ENCODE assay signal across 15 cellular contexts in genomic region chr2:130393318-130393910, GRCh38. TPM values are rescaled to one million over a fixed set of nuclear protein-coding genes. Genes with fewer than 3 reads are reported as not detected.
A peak's percentile ranks its signal among the peaks of the same experiment; 100 is the strongest.
DNase-seq lines count a peak whose midpoint lies in the region; TF ChIP-seq lines count a peak whose summit lies in the region.
"Had no signal": no experiment of that assay in that cellular context is flagged by ENCODE, and none has a peak within 500 bp of the region (broad histone marks: within the 10 kb centered on the region; RNA-seq: fewer than 3 reads in every experiment).

No MANE protein-coding gene starts in this region.

- TF ChIP-seq CTCF in endodermal cell (conservative IDR thresholded peaks at IDR 0.05) (no peak), neural progenitor cell (IDR thresholded peaks at IDR 0.05) (no peak)

- H3K4me3 Mint-ChIP-seq in endodermal cell (no peak overlapping the region), neural progenitor cell (peak overlapping the region; percentile 64)

- peak; percentile 29 for DNase-seq in ELR (ENCODE audit: low read depth)
- DNase-seq in NCI-H226, result peak; percentile 76
- peak; percentile 82 for DNase-seq in endodermal cell
- no peak for DNase-seq in neural progenitor cell (ENCODE audit: low spot score)
- DNase-seq in NCI-H1436 treated with DMSO at 0.1 percent for 48 hours (lab: John Stamatoyannopoulos, UW), result no peak
- no peak for DNase-seq in activated CD8-positive, alpha-beta memory T cell treated with anti-CD3 and anti-CD28 coated beads, Interleukin-2, amount 50 U/mL, for 4 hours
- DNase-seq in NK-92 (lab: John Stamatoyannopoulos, UW; ENCODE audit: unreplicated experiment), result no peak
- DNase-seq: C1 segment of cervical spinal cord; colonic mucosa; left lung; naive thymus-derived CD8-positive, alpha-beta T cell; NCI-H1092; NCI-H446; right cardiac atrium; stimulated activated CD4-positive, alpha-beta T cell treated with anti-CD3 and anti-CD28 coated beads, Interleukin-4, amount 100 ng/mL, for 1 hour had no signal

- peaks cover 4% of the 10 kb centered on the region for H3K27me3 ChIP-seq in endodermal cell (ENCODE audit: control insufficient read depth, insufficient read depth, low read length, poor library complexity, severe bottlenecking)
- peaks cover 18% of the 10 kb centered on the region for H3K27me3 ChIP-seq in neural progenitor cell
- H3K27me3 ChIP-seq: colonic mucosa had no signal

- H3K4me1 ChIP-seq in endodermal cell (ENCODE audit: control insufficient read depth, insufficient read depth, low read length), result no peaks in the 10 kb centered on the region
- no peaks in the 10 kb centered on the region for H3K4me1 ChIP-seq in neural progenitor cell
- H3K4me1 ChIP-seq: colonic mucosa had no signal

- H2AFZ ChIP-seq in neural progenitor cell (replicated peaks), result no peak overlapping the region

- H3K36me3 ChIP-seq in endodermal cell (ENCODE audit: control insufficient read depth, insufficient read depth, low read length), result no peaks in the 10 kb centered on the region
- H3K36me3 ChIP-seq in neural progenitor cell, result no peaks in the 10 kb centered on the region
- H3K36me3 ChIP-seq: colonic mucosa, left lung had no signal

- 81 to 82% methylated on average over 5 to 7 of the region's 7 CpGs for WGBS in endodermal cell (ENCODE audit: insufficient coverage in 1 of 2, insufficient read length in 1 of 2), 2 experiments

- H3K4me1 Mint-ChIP-seq in endodermal cell, result peaks cover 17% of the 10 kb centered on the region
- peaks cover 19% of the 10 kb centered on the region for H3K4me1 Mint-ChIP-seq in neural progenitor cell

- H3K4me2 ChIP-seq in neural progenitor cell, result no peak overlapping the region

- no peak overlapping the region for H3K4me3 ChIP-seq in endodermal cell (ENCODE audit: low read length)
- H3K4me3 ChIP-seq in neural progenitor cell, result no peak overlapping the region
- H3K4me3 ChIP-seq: colonic mucosa, left lung had no signal

- H3F3A ChIP-seq in neural progenitor cell (ENCODE audit: low read depth), result no peaks in the 10 kb centered on the region

- no peaks in the 10 kb centered on the region for H3K9me3 Mint-ChIP-seq in endodermal cell
- no peaks in the 10 kb centered on the region for H3K9me3 Mint-ChIP-seq in neural progenitor cell
- H3K9me3 Mint-ChIP-seq: naive thymus-derived CD8-positive, alpha-beta T cell had no signal

- peak overlapping the region; percentile 68 for H3K27ac Mint-ChIP-seq in endodermal cell
- no peak overlapping the region for H3K27ac Mint-ChIP-seq in neural progenitor cell

- H3K36me3 Mint-ChIP-seq in endodermal cell (ENCODE audit: low read depth), result no peaks in the 10 kb centered on the region
- no peaks in the 10 kb centered on the region for H3K36me3 Mint-ChIP-seq in neural progenitor cell
- H3K36me3 Mint-ChIP-seq: naive thymus-derived CD8-positive, alpha-beta T cell had no signal

- no peaks in the 10 kb centered on the region for H3K79me2 ChIP-seq in neural progenitor cell (ENCODE audit: low read depth)

- H3K9me3 ChIP-seq in endodermal cell (ENCODE audit: control insufficient read depth, low read length), result no peaks in the 10 kb centered on the region
- no peaks in the 10 kb centered on the region for H3K9me3 ChIP-seq in neural progenitor cell (ENCODE audit: low read depth)
- H3K9me3 ChIP-seq: colonic mucosa, left lung had no signal

- H3K9ac ChIP-seq in endodermal cell (ENCODE audit: extremely low read depth, low read length, poor library complexity, severe bottlenecking), result no peak overlapping the region
- H3K9ac ChIP-seq in neural progenitor cell, result no peak overlapping the region

- no peaks in the 10 kb centered on the region for H4K20me1 ChIP-seq in neural progenitor cell (ENCODE audit: low read depth)

- H3K27ac ChIP-seq in endodermal cell (ENCODE audit: low read depth, low read length) (no peak overlapping the region), neural progenitor cell (no peak overlapping the region)
- H3K27ac ChIP-seq: colonic mucosa, left lung had no signal

- H3K27me3 Mint-ChIP-seq in endodermal cell (ENCODE audit: insufficient read depth) (peaks cover 24% of the 10 kb centered on the region), neural progenitor cell (ENCODE audit: insufficient read depth, low read depth) (peaks cover 5% of the 10 kb centered on the region)

RNA-seq across cellular contexts. Expression of gene PTPN18, which starts 37.6 kb away (rescaled TPM):
- total RNA-seq in endodermal cell (10 to 100 TPM; 16.4 to 19.6 TPM), neural progenitor cell (ENCODE audit: low replicate concordance) (4.0 and 17.6 TPM in 2 replicates)
- 15.1 TPM for polyA plus RNA-seq in endodermal cell (2013, experiment 1 of 2)
- polyA plus RNA-seq in endodermal cell (2013, experiment 2 of 2), result 13.8 TPM

RNA-seq across cellular contexts. Expression of gene IMP4, which starts 50.7 kb away (rescaled TPM):
- 10 to 100 TPM; 47.1 to 55.1 TPM for total RNA-seq in endodermal cell
- 38.5 TPM for polyA plus RNA-seq in endodermal cell (2013, experiment 1 of 2)
- 36.8 TPM for polyA plus RNA-seq in endodermal cell (2013, experiment 2 of 2)
- total RNA-seq in neural progenitor cell (ENCODE audit: low replicate concordance), result 23.3 and 51.4 TPM in 2 replicates

Comparison
In these comparisons a context has a peak if more than half of its experiments do, and no peak if none do; other contexts are left out.
1. DNase-seq: peak in ELR (single experiment), NCI-H226 (single experiment) and endodermal cell (single experiment); none in neural progenitor cell (single experiment), NCI-H1436 treated with DMSO at 0.1 percent for 48 hours (single experiment), activated CD8-positive, alpha-beta memory T cell treated with anti-CD3 and anti-CD28 coated beads, Interleukin-2, amount 50 U/mL, for 4 hours (single experiment) and NK-92 (single experiment).